In the genomic region with DNA sequence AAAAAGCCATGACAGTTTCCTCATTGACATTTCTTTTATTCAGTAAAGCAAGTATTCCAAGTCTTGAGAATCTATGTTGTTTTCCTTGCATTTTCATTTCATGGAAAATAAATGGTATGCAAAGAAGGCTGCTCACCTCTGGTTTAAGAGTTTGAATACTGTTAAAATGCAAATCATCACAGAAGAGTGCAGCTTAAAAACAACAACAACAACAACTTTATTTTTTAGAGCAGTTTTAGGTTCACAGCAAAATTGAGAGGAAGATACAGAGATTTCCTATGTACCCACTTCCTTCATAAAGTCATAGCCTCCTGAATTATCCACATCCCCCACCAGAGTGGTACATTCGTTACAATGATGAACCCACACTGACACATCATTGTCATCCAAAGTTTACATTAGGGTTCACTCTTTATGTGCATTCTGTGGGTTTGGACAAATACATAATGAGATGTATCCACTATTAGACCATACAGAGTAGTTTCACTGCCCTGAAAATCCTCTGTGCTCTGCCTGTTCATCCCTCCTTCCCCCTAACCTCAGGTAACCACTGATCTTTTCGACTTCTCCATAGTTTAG, we compare ENCODE assay signal across 1 cellular context.
TF ChIP-seq lines count a peak whose summit lies in the region.

No MANE protein-coding gene starts in this region.

TF ChIP-seq in GM12878, 131 proteins besides CTCF, POLR2A, EP300 and RAD21:
- no peak for TF ChIP-seq EZH2 (IDR thresholded peaks at IDR 0.05; ENCODE audit: borderline replicate concordance, control insufficient read depth, low read depth, low read length)
- no peak for TF ChIP-seq SMAD1 (IDR thresholded peaks at IDR 0.05; ENCODE audit: low read depth, partially characterized antibody)
- no peak for TF ChIP-seq KAT2A (conservative IDR thresholded peaks at IDR 0.05; ENCODE audit: control insufficient read depth, low read depth, low read length)
- TF ChIP-seq, protein P1, sequence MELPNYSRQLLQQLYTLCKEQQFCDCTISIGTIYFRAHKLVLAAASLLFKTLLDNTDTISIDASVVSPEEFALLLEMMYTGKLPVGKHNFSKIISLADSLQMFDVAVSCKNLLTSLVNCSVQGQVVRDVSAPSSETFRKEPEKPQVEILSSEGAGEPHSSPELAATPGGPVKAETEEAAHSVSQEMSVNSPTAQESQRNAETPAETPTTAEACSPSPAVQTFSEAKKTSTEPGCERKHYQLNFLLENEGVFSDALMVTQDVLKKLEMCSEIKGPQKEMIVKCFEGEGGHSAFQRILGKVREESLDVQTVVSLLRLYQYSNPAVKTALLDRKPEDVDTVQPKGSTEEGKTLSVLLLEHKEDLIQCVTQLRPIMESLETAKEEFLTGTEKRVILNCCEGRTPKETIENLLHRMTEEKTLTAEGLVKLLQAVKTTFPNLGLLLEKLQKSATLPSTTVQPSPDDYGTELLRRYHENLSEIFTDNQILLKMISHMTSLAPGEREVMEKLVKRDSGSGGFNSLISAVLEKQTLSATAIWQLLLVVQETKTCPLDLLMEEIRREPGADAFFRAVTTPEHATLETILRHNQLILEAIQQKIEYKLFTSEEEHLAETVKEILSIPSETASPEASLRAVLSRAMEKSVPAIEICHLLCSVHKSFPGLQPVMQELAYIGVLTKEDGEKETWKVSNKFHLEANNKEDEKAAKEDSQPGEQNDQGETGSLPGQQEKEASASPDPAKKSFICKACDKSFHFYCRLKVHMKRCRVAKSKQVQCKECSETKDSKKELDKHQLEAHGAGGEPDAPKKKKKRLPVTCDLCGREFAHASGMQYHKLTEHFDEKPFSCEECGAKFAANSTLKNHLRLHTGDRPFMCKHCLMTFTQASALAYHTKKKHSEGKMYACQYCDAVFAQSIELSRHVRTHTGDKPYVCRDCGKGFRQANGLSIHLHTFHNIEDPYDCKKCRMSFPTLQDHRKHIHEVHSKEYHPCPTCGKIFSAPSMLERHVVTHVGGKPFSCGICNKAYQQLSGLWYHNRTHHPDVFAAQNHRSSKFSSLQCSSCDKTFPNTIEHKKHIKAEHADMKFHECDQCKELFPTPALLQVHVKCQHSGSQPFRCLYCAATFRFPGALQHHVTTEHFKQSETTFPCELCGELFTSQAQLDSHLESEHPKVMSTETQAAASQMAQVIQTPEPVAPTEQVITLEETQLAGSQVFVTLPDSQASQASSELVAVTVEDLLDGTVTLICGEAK (IDR thresholded peaks at IDR 0.05; ENCODE audit: borderline replicate concordance), result peak; percentile 64; the same call in 1 of the 2 replicates
